ENCODE assay signal across 15 cellular contexts in the genomic region with DNA sequence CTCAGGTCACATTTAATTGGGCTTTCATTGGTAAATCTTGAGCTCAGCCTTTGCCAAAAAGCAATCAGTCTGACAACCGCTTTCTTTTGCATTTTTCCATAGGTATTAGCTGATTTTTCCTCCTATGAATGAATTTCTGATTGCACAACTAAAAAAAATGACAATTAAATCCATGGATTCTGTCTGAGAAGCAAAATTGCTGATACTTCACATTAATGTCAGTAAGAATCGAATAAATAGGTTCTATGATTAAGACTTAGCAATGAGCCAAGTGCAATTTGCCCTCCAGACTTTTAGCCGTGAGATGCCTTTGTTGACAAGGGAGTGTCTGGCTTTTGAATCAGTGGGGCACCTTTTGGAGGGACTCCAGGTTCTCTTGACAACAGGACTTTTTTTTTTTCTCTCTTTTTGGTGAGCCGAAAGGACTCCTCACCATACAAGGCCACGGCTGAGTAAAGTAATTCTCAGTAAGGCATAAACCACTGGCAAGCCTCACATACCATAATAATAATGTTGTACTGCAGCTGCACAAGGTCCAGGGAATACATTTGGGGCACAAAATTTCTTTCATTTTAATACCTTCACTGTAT. TPM values are rescaled to one million over a fixed set of nuclear protein-coding genes. Genes with fewer than 3 reads are reported as not detected.
DNase-seq lines count a peak whose midpoint lies in the region; ATAC-seq and TF ChIP-seq lines count a peak whose summit lies in the region.
"Had no signal": no experiment of that assay in that cellular context is flagged by ENCODE, and none has a peak within 500 bp of the region (broad histone marks: within the 10 kb centered on the region; RNA-seq: fewer than 3 reads in every experiment).

No MANE protein-coding gene starts in this region.

- H3K27me3 ChIP-seq in Panc1 (ENCODE audit: control insufficient read depth, insufficient read depth, low read length) = no peaks in the 10 kb centered on the region
- H3K27me3 ChIP-seq in hepatocyte = no peaks in the 10 kb centered on the region
- H3K27me3 ChIP-seq: ovary, vagina had no signal

- no peak for ATAC-seq in Panc1
- ATAC-seq in GM19035 (IDR thresholded peaks at IDR 0.05; ENCODE audit: unreplicated experiment) = no peak
- no peak for ATAC-seq in HG03135 (IDR thresholded peaks at IDR 0.05; ENCODE audit: unreplicated experiment)

- intact Hi-C loops in Panc1 (cut with micrococcal nuclease; ENCODE audit: unreplicated experiment) = loop anchor here (10.0 kb wide), 1 partner anchor 228 kb away; no protein-coding TSS in a partner anchor

- no peak overlapping the region for H3K4me3 ChIP-seq in Panc1 (ENCODE audit: low read depth in 2 of 2, low read length in 2 of 2)
- no peak overlapping the region for H3K4me3 ChIP-seq in hepatocyte
- H3K4me3 ChIP-seq: ovary, vagina had no signal

- POLR2A ChIA-PET in Panc1 (lab: Charles Lee) = interaction anchor here (0.7 to 1.0 kb wide), 2 partner anchors 12 to 146 kb away, joined by 3 to 4 read pairs; no protein-coding TSS in a partner anchor

- WGBS in hepatocyte (ENCODE audit: low lambda C conversion rate, missing lambda C conversion rate) = 45% methylated on average over 5 of the region's 5 CpGs

- CTCF ChIA-PET in Panc1 (lab: Charles Lee) = no interaction called here

- peaks cover 1% of the 10 kb centered on the region; the same call in 1 of the 2 replicates for H3K36me3 ChIP-seq in Panc1 (ENCODE audit: control insufficient read depth, insufficient read depth, low read length)
- no peaks in the 10 kb centered on the region for H3K36me3 ChIP-seq in hepatocyte (replicated peaks; ENCODE audit: insufficient read depth, low read depth)
- H3K36me3 ChIP-seq: ovary, vagina had no signal

- in situ Hi-C loops in Panc1 (cut with HindIII; ENCODE audit: low pct_unique_long_range_greater_than_20kb, low sequenced_read_pairs) = no loop called here

- H3K4me2 ChIP-seq in hepatocyte = no peak overlapping the region

- H3K9me3 ChIP-seq in Panc1 (ENCODE audit: control insufficient read depth, insufficient read depth, low read depth, low read length) (no peaks in the 10 kb centered on the region), hepatocyte (ENCODE audit: low read depth) (no peaks in the 10 kb centered on the region)
- H3K9me3 ChIP-seq: ovary, vagina had no signal

- TF ChIP-seq CTCF in Panc1 (IDR thresholded peaks at IDR 0.05) = no peak
- no peak for TF ChIP-seq CTCF in hepatocyte (IDR thresholded peaks at IDR 0.05; ENCODE audit: poor library complexity)

- H3K27ac ChIP-seq in Panc1 (ENCODE audit: low read length) = peak overlapping the region; percentile 95
- H3K27ac ChIP-seq in hepatocyte = peak overlapping the region; percentile 14
- H3K27ac ChIP-seq: HL-60, ovary, vagina had no signal

- no peak overlapping the region for H2AFZ ChIP-seq in hepatocyte

- peak; percentile 96 for DNase-seq in COR-L47 (lab: John Stamatoyannopoulos, UW)
- DNase-seq in NCI-H1436 (lab: John Stamatoyannopoulos, UW) = peak; percentile 42
- DNase-seq in Panc1 (ENCODE audit: low read depth, low spot score) = no peak
- no peak for DNase-seq in hepatocyte (ENCODE audit: low spot score)
- no peak for DNase-seq in dedifferentiated amniotic fluid mesenchymal stem cell (ENCODE audit: extremely low spot score)
- DNase-seq in effector CD4-positive, alpha-beta T cell = no peak
- DNase-seq: activated CD8-positive, alpha-beta memory T cell treated with anti-CD3 and anti-CD28 coated beads, Interleukin-2, amount 50 U/mL, for 48 hours; AML-193; midbrain; NK-92 treated with Interleukin-12 subunit alpha and Interleukin-12 subunit beta, amount 100 ng/mL, for 24 hours; ovary had no signal

- H3K4me1 ChIP-seq in Panc1 (ENCODE audit: control insufficient read depth, insufficient read depth, low read length) (peaks cover 51% of the 10 kb centered on the region), hepatocyte (ENCODE audit: insufficient read depth) (peaks cover 5% of the 10 kb centered on the region)

- H4K20me1 ChIP-seq in hepatocyte (ENCODE audit: insufficient read depth, poor library complexity, severe bottlenecking) = no peaks in the 10 kb centered on the region

- H3K9me2 ChIP-seq in hepatocyte (replicated peaks; ENCODE audit: insufficient read depth) = no peaks in the 10 kb centered on the region

- BruUV-seq in Panc1 (replicated peaks; lab: Mats Ljungman, UMichigan) = no TSS peak

- no peaks in the 10 kb centered on the region for H3K79me2 ChIP-seq in hepatocyte

RNA-seq across cellular contexts. Expression of a gene that starts 4.7 kb away (rescaled TPM):
- total RNA-seq in Panc1 (2021; ENCODE audit: unreplicated experiment) = 17.8 TPM
- polyA plus RNA-seq in Panc1 (2012; ENCODE audit: insufficient read length) = 7.2 TPM
- total RNA-seq in hepatocyte = 8.4 and 14.9 TPM in 2 replicates
- polyA plus RNA-seq in hepatocyte = 3.6 and 4.8 TPM in 2 replicates

Comparison
In these comparisons a context has a peak if more than half of its experiments do, and no peak if none do; other contexts are left out.
1. DNase-seq: peak in COR-L47 (single experiment) and NCI-H1436 (single experiment); none in Panc1 (single experiment), hepatocyte (single experiment), dedifferentiated amniotic fluid mesenchymal stem cell (single experiment) and effector CD4-positive, alpha-beta T cell (single experiment).